1 cellular context compared by ENCODE assay signal in the genomic region with DNA sequence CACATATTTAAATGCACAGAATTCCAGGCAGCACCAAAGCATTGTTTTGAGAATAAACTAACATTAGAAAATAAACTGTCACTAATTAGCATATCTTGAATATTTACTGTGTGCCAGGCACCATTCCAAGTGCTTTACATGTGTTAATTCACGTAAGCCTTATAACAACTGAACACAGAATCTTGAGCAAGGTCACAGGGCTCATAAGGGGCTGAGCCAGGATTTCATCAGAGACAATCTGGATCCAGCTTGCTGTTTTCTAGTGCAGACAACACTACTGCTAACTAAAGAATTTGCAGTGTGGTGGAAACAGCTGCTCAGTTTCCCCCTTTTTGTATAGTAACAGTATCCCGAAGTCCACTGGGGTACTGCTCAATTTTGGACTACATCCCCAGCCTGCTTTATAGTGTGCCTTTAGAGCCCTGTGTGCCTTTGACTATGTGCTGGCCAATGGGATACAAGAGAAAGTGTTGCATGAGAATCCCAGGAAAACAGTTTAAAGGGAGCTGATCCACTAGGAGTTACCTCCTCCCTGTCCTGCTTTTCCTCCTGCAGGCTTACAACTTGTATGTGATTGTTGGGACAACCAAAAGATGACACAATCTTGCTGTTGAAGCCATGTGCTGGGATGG.
TF ChIP-seq lines count a peak whose summit lies in the region.

No MANE protein-coding gene starts in this region.

TF ChIP-seq in WTC11, 78 proteins besides CTCF, POLR2A, EP300 and RAD21 (continued from another document):
- TF ChIP-seq HMGXB4 (CRISPR knock-in tag; IDR thresholded peaks at IDR 0.05) (no peak), SMAD3 (CRISPR knock-in tag; IDR thresholded peaks at IDR 0.05; ENCODE audit: borderline replicate concordance) (no peak), SMAD4 (CRISPR knock-in tag; IDR thresholded peaks at IDR 0.05) (no peak), CBFB (CRISPR knock-in tag; IDR thresholded peaks at IDR 0.05; ENCODE audit: low read depth) (no peak), SP1 (CRISPR knock-in tag; conservative IDR thresholded peaks at IDR 0.05) (no peak), FOXP1 (CRISPR knock-in tag; IDR thresholded peaks at IDR 0.05; ENCODE audit: borderline replicate concordance) (no peak), IRF2 (CRISPR knock-in tag; IDR thresholded peaks at IDR 0.05; ENCODE audit: borderline replicate concordance, low read depth) (no peak), MAX (CRISPR knock-in tag; IDR thresholded peaks at IDR 0.05) (no peak), MYBL2 (CRISPR knock-in tag; IDR thresholded peaks at IDR 0.05) (no peak)
